ENCODE assay signal across 17 cellular contexts in genomic region chr2:11770531-11771188, GRCh38. TPM values are rescaled to one million over a fixed set of nuclear protein-coding genes. Genes with fewer than 3 reads are reported as not detected.
A peak's percentile ranks its signal among the peaks of the same experiment; 100 is the strongest.
DNase-seq lines count a peak whose midpoint lies in the region; ATAC-seq, FAIRE-seq and TF ChIP-seq lines count a peak whose summit lies in the region.
"Had no signal": no experiment of that assay in that cellular context is flagged by ENCODE, and none has a peak within 500 bp of the region (broad histone marks: within the 10 kb centered on the region; RNA-seq: fewer than 3 reads in every experiment).

No MANE protein-coding gene starts in this region.

- TF ChIP-seq POLR2A in HepG2 (IDR thresholded peaks at IDR 0.05; ENCODE audit: insufficient read depth in 1 of 2, low read depth in 2 of 2, low read length in 2 of 2), result no peak
- no peak for TF ChIP-seq POLR2A in right lobe of liver (IDR thresholded peaks at IDR 0.05)
- no peak for TF ChIP-seq POLR2A in testis (IDR thresholded peaks at IDR 0.05)

- H3K9ac ChIP-seq in HepG2 (ENCODE audit: insufficient read depth, low read depth, low read length), result no peak overlapping the region

- WGBS in HepG2 (ENCODE audit: low lambda C conversion rate), result 85% methylated on average over 6 of the region's 6 CpGs
- WGBS in right lobe of liver (ENCODE audit: insufficient coverage, low coverage, low lambda C conversion rate, missing lambda C conversion rate), result 87% methylated on average over 6 of the region's 6 CpGs
- WGBS in testis, 2 donors, result 84% methylated on average over 6 of the region's 6 CpGs

- H3K9me3 Mint-ChIP-seq in T-helper 2 cell treated with Interferon-gamma antibody and Interleukin-4, amounts not matched to agents 5 μg/mL and 100 μg/mL, for 36 hours, result no peaks in the 10 kb centered on the region
- H3K9me3 Mint-ChIP-seq in central memory CD8-positive, alpha-beta T cell, result no peaks in the 10 kb centered on the region
- no peaks in the 10 kb centered on the region for H3K9me3 Mint-ChIP-seq in stimulated activated naive CD8-positive, alpha-beta T cell treated with anti-CD3 and anti-CD28 coated beads, Interleukin-15, amount 100 ng/mL, for 72 hours

- H3K79me2 ChIP-seq in HepG2 (ENCODE audit: insufficient read depth, low read length), result no peaks in the 10 kb centered on the region

- H3K4me1 Mint-ChIP-seq in T-helper 2 cell treated with Interferon-gamma antibody and Interleukin-4, amounts not matched to agents 5 μg/mL and 100 μg/mL, for 36 hours (ENCODE audit: low read depth), result peaks cover 37% of the 10 kb centered on the region
- H3K4me1 Mint-ChIP-seq in central memory CD8-positive, alpha-beta T cell, result peaks cover 34% of the 10 kb centered on the region
- peaks cover 36% of the 10 kb centered on the region for H3K4me1 Mint-ChIP-seq in stimulated activated naive CD8-positive, alpha-beta T cell treated with anti-CD3 and anti-CD28 coated beads, Interleukin-15, amount 100 ng/mL, for 72 hours
- H3K4me1 Mint-ChIP-seq: H9 had no signal

- TF ChIP-seq CTCF in HepG2 (CRISPR knock-in tag; IDR thresholded peaks at IDR 0.05), result no peak
- TF ChIP-seq CTCF in right lobe of liver (IDR thresholded peaks at IDR 0.05), result no peak
- no peak for TF ChIP-seq CTCF in testis (IDR thresholded peaks at IDR 0.05)

- POLR2A ChIA-PET in HepG2 (lab: Yijun Ruan, JAX), result no interaction called here

- H3K27me3 ChIP-seq in HepG2 (ENCODE audit: control insufficient read depth in 1 of 2, insufficient read depth in 2 of 2, low read length in 2 of 2) (no peaks in the 10 kb centered on the region), right lobe of liver (no peaks in the 10 kb centered on the region), testis (no peaks in the 10 kb centered on the region)

- H3K4me3 ChIP-seq in HepG2 (replicated peaks in 1 of 3; ENCODE audit: insufficient read depth in 1 of 3, low read depth in 2 of 3, low read length in 3 of 3) (no peak overlapping the region), right lobe of liver (no peak overlapping the region), testis (no peak overlapping the region)

- DNase-seq in T-helper 2 cell treated with Interferon-gamma antibody and Interleukin-4, amounts not matched to agents 5 μg/mL and 100 μg/mL, for 36 hours (ENCODE audit: low spot score), result no peak
- DNase-seq in T-helper 2 cell, result no peak
- DNase-seq in HepG2 (ENCODE audit: low spot score), result no peak
- no peak for DNase-seq in right lobe of liver
- DNase-seq in central memory CD8-positive, alpha-beta T cell (ENCODE audit: low spot score in 2 of 2), result no peak
- DNase-seq in stimulated activated naive CD8-positive, alpha-beta T cell treated with anti-CD3 and anti-CD28 coated beads, Interleukin-15, amount 100 ng/mL, for 72 hours, result no peak
- DNase-seq in epidermal melanocyte (ENCODE audit: insufficient read length, low spot score), result no peak
- no peak for DNase-seq in testis
- DNase-seq: 8988T, Calu3, H9, NCI-H1105 treated with DMSO at 0.1 percent for 48 hours, NCI-H187 treated with DMSO at 0.1 percent for 48 hours, NCI-H446 treated with DMSO at 0.1 percent for 48 hours, NCI-H748 treated with DMSO at 0.1 percent for 48 hours had no signal

- H3K9me3 ChIP-seq in HepG2 (ENCODE audit: low read length) (no peaks in the 10 kb centered on the region), right lobe of liver (no peaks in the 10 kb centered on the region), testis (no peaks in the 10 kb centered on the region)

- H3K27ac Mint-ChIP-seq in T-helper 2 cell treated with Interferon-gamma antibody and Interleukin-4, amounts not matched to agents 5 μg/mL and 100 μg/mL, for 36 hours, result peak overlapping the region; percentile 38
- H3K27ac Mint-ChIP-seq in central memory CD8-positive, alpha-beta T cell (ENCODE audit: low read depth), result peak overlapping the region; percentile 46
- peak overlapping the region; percentile 13 to 27 for H3K27ac Mint-ChIP-seq in stimulated activated naive CD8-positive, alpha-beta T cell treated with anti-CD3 and anti-CD28 coated beads, Interleukin-15, amount 100 ng/mL, for 72 hours

- H3K36me3 ChIP-seq in HepG2 (replicated peaks in 1 of 2; ENCODE audit: control insufficient read depth in 1 of 2, insufficient read depth in 2 of 2, low read length in 2 of 2) (peaks cover 6 to 62% of the 10 kb centered on the region in 2 experiments), right lobe of liver (peaks cover 0 to 82% (median 40%) of the 10 kb centered on the region in 4 donors), testis (ENCODE audit: low read depth, missing control alignments) (no peaks in the 10 kb centered on the region)

- no peak overlapping the region for H3K4me3 Mint-ChIP-seq in T-helper 2 cell treated with Interferon-gamma antibody and Interleukin-4, amounts not matched to agents 5 μg/mL and 100 μg/mL, for 36 hours
- no peak overlapping the region for H3K4me3 Mint-ChIP-seq in central memory CD8-positive, alpha-beta T cell
- H3K4me3 Mint-ChIP-seq in stimulated activated naive CD8-positive, alpha-beta T cell treated with anti-CD3 and anti-CD28 coated beads, Interleukin-15, amount 100 ng/mL, for 72 hours, result no peak overlapping the region
- H3K4me3 Mint-ChIP-seq: CD14-positive monocyte, H9 had no signal

- H4K20me1 ChIP-seq in HepG2 (ENCODE audit: insufficient read depth, low read length), result no peaks in the 10 kb centered on the region

- no peaks in the 10 kb centered on the region for H3K27me3 Mint-ChIP-seq in T-helper 2 cell treated with Interferon-gamma antibody and Interleukin-4, amounts not matched to agents 5 μg/mL and 100 μg/mL, for 36 hours (ENCODE audit: low read depth)
- no peaks in the 10 kb centered on the region for H3K27me3 Mint-ChIP-seq in central memory CD8-positive, alpha-beta T cell
- no peaks in the 10 kb centered on the region for H3K27me3 Mint-ChIP-seq in stimulated activated naive CD8-positive, alpha-beta T cell treated with anti-CD3 and anti-CD28 coated beads, Interleukin-15, amount 100 ng/mL, for 72 hours

- intact Hi-C loops in HepG2 (cut with micrococcal nuclease; ENCODE audit: unreplicated experiment) (no loop called here), right lobe of liver (cut with DNase I) (no loop called here), testis (cut with DNase I; ENCODE audit: low total_unique reads) (no loop called here)

- in situ Hi-C loops in HepG2 (cut with HindIII; ENCODE audit: extremely low pct_ligation_motif_present, low pct_unique_long_range_greater_than_20kb), result no loop called here

- BruUV-seq in HepG2 (replicated peaks; lab: Mats Ljungman, UMichigan), result no TSS peak

- TF ChIP-seq EP300 in HepG2 (IDR thresholded peaks at IDR 0.05; ENCODE audit: low read depth in 2 of 2, low read length in 2 of 2), result no peak
- TF ChIP-seq EP300 in HepG2 (CRISPR knock-in tag; IDR thresholded peaks at IDR 0.05; ENCODE audit: borderline replicate concordance), result no peak

- ATAC-seq in HepG2 (no peak), right lobe of liver (no peak)
- no peak for ATAC-seq in central memory CD8-positive, alpha-beta T cell (replicated peaks; ENCODE audit: extremely low read depth, poor library complexity, severe bottlenecking)
- no peak for ATAC-seq in stimulated activated naive CD8-positive, alpha-beta T cell treated with anti-CD3 and anti-CD28 coated beads, Interleukin-15, amount 100 ng/mL, for 72 hours

- CTCF ChIA-PET in HepG2 (lab: Yijun Ruan, JAX; ENCODE audit: low intra/inter-chr PET ratio, low total read pairs), result no interaction called here

- peaks cover 74% of the 10 kb centered on the region for H3K36me3 Mint-ChIP-seq in T-helper 2 cell treated with Interferon-gamma antibody and Interleukin-4, amounts not matched to agents 5 μg/mL and 100 μg/mL, for 36 hours (ENCODE audit: low read depth)
- peaks cover 41% of the 10 kb centered on the region for H3K36me3 Mint-ChIP-seq in central memory CD8-positive, alpha-beta T cell (ENCODE audit: insufficient read depth)

- no peak for TF ChIP-seq RAD21 in HepG2 (CRISPR knock-in tag; IDR thresholded peaks at IDR 0.05)

- H3K4me2 ChIP-seq in HepG2 (ENCODE audit: low read depth, low read length), result no peak overlapping the region

- H3K4me1 ChIP-seq in HepG2 (ENCODE audit: insufficient read depth, low read length) (no peaks in the 10 kb centered on the region), right lobe of liver (no peaks in the 10 kb centered on the region), testis (no peaks in the 10 kb centered on the region)

- H2AFZ ChIP-seq in HepG2 (ENCODE audit: low read length), result no peak overlapping the region

- H3K27ac ChIP-seq in HepG2 (ENCODE audit: extremely low read length, insufficient read depth, low read length) (no peak overlapping the region), right lobe of liver (no peak overlapping the region), testis (no peak overlapping the region)

- no peak for FAIRE-seq in HepG2 (lab: Jason Lieb, UNC)
- FAIRE-seq: GM18507 had no signal

TF ChIP-seq in HepG2, 621 proteins besides CTCF, POLR2A, EP300 and RAD21 (continues in another document):
- TF ChIP-seq GABPA (IDR thresholded peaks at IDR 0.05; ENCODE audit: low read depth, low read length) (no peak), GABPA (CRISPR knock-in tag; IDR thresholded peaks at IDR 0.05; ENCODE audit: low read depth) (no peak)

RNA-seq across cellular contexts. Expression of gene LPIN1, which starts 24.2 kb away (rescaled TPM):
- total RNA-seq in HepG2 (2016; rRNA removed; fragmentation: Illumina TruSeq; extraction: Trizol) (6.6 and 9.7 TPM in 2 replicates), right lobe of liver (10 to 100 TPM; 17.3 to 58.7 (median 29.1) TPM), testis (100 to 1,000 TPM in 1 of 2 donors, 10 to 100 TPM in 1; 90.0 to 198 TPM)
- total RNA-seq in HepG2 (2016; cell fraction: cytosol; rRNA removed; fragmentation: Illumina TruSeq; extraction: Trizol; ENCODE audit: low read depth), result 7.3 TPM in 2 replicates
- total RNA-seq in HepG2 (2016; cell fraction: insoluble cytoplasmic fraction; rRNA removed; fragmentation: Illumina TruSeq; extraction: Trizol), result 6.5 and 9.8 TPM in 2 replicates
- total RNA-seq in HepG2 (2016; cell fraction: membrane; rRNA removed; fragmentation: Illumina TruSeq; extraction: Trizol), result 2.9 and 3.2 TPM in 2 replicates
- total RNA-seq in HepG2 (2016; cell fraction: nucleus; rRNA removed; fragmentation: Illumina TruSeq; extraction: Trizol), result 12.8 and 16.9 TPM in 2 replicates
- polyA plus RNA-seq in HepG2 (2011; rRNA removed) (19.4 and 23.4 TPM in 2 replicates), testis (ENCODE audit: insufficient read depth, low read depth, low replicate concordance) (169 TPM)
- polyA plus RNA-seq in HepG2 (2011; cell fraction: cytosol; rRNA removed), result 8.3 and 10.4 TPM in 2 replicates
- 25.2 and 33.5 TPM in 2 replicates for polyA plus RNA-seq in HepG2 (2011; cell fraction: nucleus; rRNA removed)
- polyA plus RNA-seq in HepG2 (2012), result 11.7 and 14.4 TPM in 2 replicates
- polyA plus RNA-seq in HepG2 (2016; cell fraction: cytosol; fragmentation: Illumina TruSeq; extraction: Trizol; ENCODE audit: low read depth), result 0.68 and 1.0 TPM in 2 replicates
- polyA plus RNA-seq in HepG2 (2016; cell fraction: insoluble cytoplasmic fraction; fragmentation: Illumina TruSeq; extraction: Trizol; ENCODE audit: low read depth), result 5.6 and 6.7 TPM in 2 replicates
- 1.1 and 1.5 TPM in 2 replicates for polyA plus RNA-seq in HepG2 (2016; cell fraction: membrane; fragmentation: Illumina TruSeq; extraction: Trizol; ENCODE audit: low read depth)
- polyA plus RNA-seq in HepG2 (2016; cell fraction: nucleus; fragmentation: Illumina TruSeq; extraction: Trizol; ENCODE audit: insufficient read depth, low read depth), result 28.2 and 32.3 TPM in 2 replicates
- polyA minus RNA-seq in HepG2 (2011; rRNA and poly(A)+ RNA removed; ENCODE audit: low replicate concordance), result 10.2 and 31.2 TPM in 2 replicates
- 5.0 and 9.9 TPM in 2 replicates for polyA minus RNA-seq in HepG2 (2011; cell fraction: cytosol; rRNA and poly(A)+ RNA removed)
- polyA minus RNA-seq in HepG2 (2011; cell fraction: nucleus; rRNA and poly(A)+ RNA removed), result 33.9 and 53.5 TPM in 2 replicates
